1 cellular context compared by ENCODE assay signal in the genomic region with DNA sequence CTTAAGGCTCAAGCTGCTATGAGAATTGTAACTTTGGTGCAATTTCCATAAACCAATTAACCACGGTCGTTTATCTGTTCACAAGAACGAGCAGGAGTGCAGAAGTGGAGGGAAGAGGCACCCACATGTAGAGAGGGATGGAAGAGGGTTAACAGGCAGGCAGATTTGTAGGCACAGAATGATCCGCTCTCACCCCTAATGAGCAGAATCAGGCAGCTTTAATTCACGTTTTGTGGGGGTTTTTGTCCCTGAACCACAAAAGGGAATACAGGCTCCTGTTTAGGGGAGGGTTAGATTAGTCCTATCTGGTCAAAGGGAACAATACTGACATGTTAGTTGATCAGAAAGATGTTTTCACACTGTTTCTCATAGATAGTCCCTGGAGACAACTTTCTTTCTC.
TF ChIP-seq lines count a peak whose summit lies in the region.

No MANE protein-coding gene starts in this region.

TF ChIP-seq in WTC11, 78 proteins besides CTCF, POLR2A, EP300 and RAD21 (continued from another document):
- no peak for TF ChIP-seq HMGXB4 (CRISPR knock-in tag; IDR thresholded peaks at IDR 0.05)
- no peak for TF ChIP-seq SOX15 (CRISPR knock-in tag; IDR thresholded peaks at IDR 0.05)
- no peak for TF ChIP-seq ATF3 (CRISPR knock-in tag; conservative IDR thresholded peaks at IDR 0.05)
- TF ChIP-seq RORB (CRISPR knock-in tag; IDR thresholded peaks at IDR 0.05): no peak
- TF ChIP-seq SMAD4 (CRISPR knock-in tag; IDR thresholded peaks at IDR 0.05): no peak
- TF ChIP-seq AFF4 (CRISPR knock-in tag; IDR thresholded peaks at IDR 0.05; ENCODE audit: borderline replicate concordance): no peak
- TF ChIP-seq, protein P1, sequence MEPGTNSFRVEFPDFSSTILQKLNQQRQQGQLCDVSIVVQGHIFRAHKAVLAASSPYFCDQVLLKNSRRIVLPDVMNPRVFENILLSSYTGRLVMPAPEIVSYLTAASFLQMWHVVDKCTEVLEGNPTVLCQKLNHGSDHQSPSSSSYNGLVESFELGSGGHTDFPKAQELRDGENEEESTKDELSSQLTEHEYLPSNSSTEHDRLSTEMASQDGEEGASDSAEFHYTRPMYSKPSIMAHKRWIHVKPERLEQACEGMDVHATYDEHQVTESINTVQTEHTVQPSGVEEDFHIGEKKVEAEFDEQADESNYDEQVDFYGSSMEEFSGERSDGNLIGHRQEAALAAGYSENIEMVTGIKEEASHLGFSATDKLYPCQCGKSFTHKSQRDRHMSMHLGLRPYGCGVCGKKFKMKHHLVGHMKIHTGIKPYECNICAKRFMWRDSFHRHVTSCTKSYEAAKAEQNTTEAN (CRISPR knock-in tag; IDR thresholded peaks at IDR 0.05): no peak
- no peak for TF ChIP-seq ZNF138 (CRISPR knock-in tag; conservative IDR thresholded peaks at IDR 0.05)
